In the genomic region with DNA sequence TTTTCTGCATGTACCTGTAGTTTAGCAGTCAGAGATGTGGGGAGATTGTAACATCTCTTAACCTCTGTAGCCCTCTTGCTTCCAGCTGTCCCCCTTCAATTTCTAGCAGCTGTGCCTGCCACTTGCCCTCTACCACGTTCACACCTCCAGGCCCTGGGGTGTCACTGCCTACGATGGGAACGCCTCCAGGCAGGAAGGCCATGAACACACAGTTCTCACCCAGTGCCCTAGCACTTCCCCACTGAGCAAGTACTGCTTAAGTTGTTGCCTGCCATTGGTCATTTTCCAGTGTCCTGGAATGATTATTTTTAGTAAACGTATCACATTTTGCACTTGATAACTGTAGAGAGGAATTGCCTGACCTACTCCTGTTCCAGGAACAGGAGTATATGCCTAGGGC, we compare ENCODE assay signal across 15 cellular contexts.
"Had no signal": no experiment of that assay in that cellular context is flagged by ENCODE, and none has a peak within 500 bp of the region (broad histone marks: within the 10 kb centered on the region; RNA-seq: fewer than 3 reads in every experiment).

No MANE protein-coding gene starts in this region.

- H3K27me3 ChIP-seq: gastroesophageal sphincter, hepatocyte, left lung, ovary, sigmoid colon had no signal

- H3K27me3 Mint-ChIP-seq: memory B cell had no signal

- H2AFZ ChIP-seq: hepatocyte had no signal

- FAIRE-seq: endometrium had no signal

- H3K27ac Mint-ChIP-seq: memory B cell, nephron had no signal

- H3K36me3 ChIP-seq: left lung, ovary had no signal

- ATAC-seq: gastroesophageal sphincter, left lung had no signal

- H3K4me2 ChIP-seq: hepatocyte had no signal

- H3K4me1 Mint-ChIP-seq: nephron had no signal

- H3K4me3 ChIP-seq: gastroesophageal sphincter, hepatocyte, left lung, ovary, sigmoid colon had no signal

- H3K27ac ChIP-seq: gastroesophageal sphincter, hepatocyte, left lung, ovary, sigmoid colon had no signal

- H3K79me2 ChIP-seq: hepatocyte had no signal

- DNase-seq: activated CD4-positive, alpha-beta T cell treated with anti-CD3 and anti-CD28 coated beads, Interleukin-2, amount 50 U/mL, for 4 hours; activated CD4-positive, CD25-positive, alpha-beta regulatory T cell treated with anti-CD3 and anti-CD28 coated beads, Interleukin-2, amount 50 U/mL, for 72 hours; activated naive CD4-positive, alpha-beta T cell treated with anti-CD3 and anti-CD28 coated beads, Interleukin-2, amount 50 U/mL, for 16 hours; activated T-cell treated with anti-CD3 and anti-CD28 coated beads, Interleukin-2, amount 50 U/mL, for 1 hour; islet precursor cell; sigmoid colon; stimulated activated CD4-positive, alpha-beta T cell treated with anti-CD3 and anti-CD28 coated beads, Interleukin-2, amount 100 ng/mL, for 24 hours; T-helper 9 cell had no signal

- H3K9me3 ChIP-seq: sigmoid colon had no signal

- H3K4me3 Mint-ChIP-seq: memory B cell, nephron had no signal
